Comparison of ENCODE assay signal across 1 cellular context in genomic region chr9:34665109-34665380, GRCh38.
TF ChIP-seq lines count a peak whose summit lies in the region.

No MANE protein-coding gene starts in this region.

TF ChIP-seq in HEK293, 187 proteins besides CTCF, POLR2A, EP300 and RAD21:
- TF ChIP-seq PRDM4 (tag by site-specific recombination; IDR thresholded peaks at IDR 0.05), result 0 out of 2 replicates have a peak, but pooled peaks have one; percentile 36
- TF ChIP-seq SP3 (tag by site-specific recombination; IDR thresholded peaks at IDR 0.05), result 0 out of 2 replicates have a peak, but pooled peaks have one; percentile 42
- TF ChIP-seq FEZF1 (tag by site-specific recombination; IDR thresholded peaks at IDR 0.05), result no peak
